ENCODE assay signal across 8 cellular contexts in genomic region chr20:37315293-37316110, GRCh38. TPM values are rescaled to one million over a fixed set of nuclear protein-coding genes. Genes with fewer than 3 reads are reported as not detected.
DNase-seq lines count a peak whose midpoint lies in the region; ATAC-seq and TF ChIP-seq lines count a peak whose summit lies in the region.

No MANE protein-coding gene starts in this region.

- ATAC-seq in GM21529 (IDR thresholded peaks at IDR 0.05; ENCODE audit: unreplicated experiment) = peak; percentile 49

- H3K4me3 Mint-ChIP-seq in CD4-positive, alpha-beta memory T cell = no peak overlapping the region

- H3K36me3 Mint-ChIP-seq in CD4-positive, alpha-beta memory T cell = peaks cover 23 to 39% of the 10 kb centered on the region in 2 donors

- intact Hi-C loops in CD4-positive, alpha-beta memory T cell (cut with micrococcal nuclease) = no loop called here
- intact Hi-C loops in sigmoid colon (cut with DNase I) = no loop called here
- intact Hi-C loops in head of caudate nucleus (cut with DNase I) = no loop called here

- WGBS in sigmoid colon, 2 donors = 66% methylated on average over 18 of the region's 18 CpGs

- TF ChIP-seq POLR2A in Peyer's patch (IDR thresholded peaks at IDR 0.05) (no peak), sigmoid colon (IDR thresholded peaks at IDR 0.05) (no peak)

- POLR2A ChIA-PET in CD4-positive, alpha-beta memory T cell (lab: Charles Lee; ENCODE audit: partially characterized antibody) = interaction anchor here (1.6 kb wide), 1 partner anchor 26 kb away, joined by 4 read pairs; the partner anchor contains the start of gene MANBAL

- no peaks in the 10 kb centered on the region for H3K9me3 ChIP-seq in CD4-positive, alpha-beta memory T cell (ENCODE audit: control insufficient read depth in 1 of 2, low read length in 2 of 2)
- H3K9me3 ChIP-seq in Peyer's patch (no peaks in the 10 kb centered on the region), sigmoid colon (no peaks in the 10 kb centered on the region)

- H3K36me3 ChIP-seq in CD4-positive, alpha-beta memory T cell (ENCODE audit: insufficient read depth, low read length) = peaks cover 1% of the 10 kb centered on the region
- H3K36me3 ChIP-seq in Peyer's patch = peaks cover 0 to 26% (median 0%) of the 10 kb centered on the region in 3 donors
- peaks cover 0 to 16% (median 0%) of the 10 kb centered on the region in 4 donors for H3K36me3 ChIP-seq in sigmoid colon

- H3K4me1 Mint-ChIP-seq in CD4-positive, alpha-beta memory T cell = peaks cover 5 to 25% (median 9%) of the 10 kb centered on the region in 4 donors

- H3K9me3 Mint-ChIP-seq in CD4-positive, alpha-beta memory T cell = no peaks in the 10 kb centered on the region

- peak overlapping the region in 6 of 7 donors; percentile 76 to 88 (median 81) for H3K27ac Mint-ChIP-seq in CD4-positive, alpha-beta memory T cell

- no peak for DNase-seq in CD4-positive, alpha-beta memory T cell
- DNase-seq in Peyer's patch = peak; percentile 50 to 74 (median 52)
- DNase-seq in germinal center (ENCODE audit: low spot score) = peak; percentile 68
- peak; percentile 95 for DNase-seq in sigmoid colon
- DNase-seq in head of caudate nucleus = no peak
- no peak for DNase-seq in DMS153 treated with DMSO at 0.1 percent for 48 hours (lab: John Stamatoyannopoulos, UW; ENCODE audit: unreplicated experiment)
- DNase-seq in nucleus accumbens (lab: John Stamatoyannopoulos, UW) = no peak

- no peak overlapping the region for H3K4me3 ChIP-seq in CD4-positive, alpha-beta memory T cell (ENCODE audit: low read length in 2 of 2)
- H3K4me3 ChIP-seq in Peyer's patch = peak overlapping the region in 1 of 4 donors; percentile 18
- H3K4me3 ChIP-seq in sigmoid colon = no peak overlapping the region

- no peaks in the 10 kb centered on the region for H3K27me3 ChIP-seq in CD4-positive, alpha-beta memory T cell (ENCODE audit: insufficient read depth, low read length)
- no peaks in the 10 kb centered on the region for H3K27me3 ChIP-seq in Peyer's patch
- H3K27me3 ChIP-seq in sigmoid colon = no peaks in the 10 kb centered on the region

- no peaks in the 10 kb centered on the region for H3K27me3 Mint-ChIP-seq in CD4-positive, alpha-beta memory T cell

- peaks cover 8% of the 10 kb centered on the region for H3K4me1 ChIP-seq in CD4-positive, alpha-beta memory T cell (ENCODE audit: insufficient read depth, low read length)
- H3K4me1 ChIP-seq in Peyer's patch (peaks cover 0 to 38% (median 14%) of the 10 kb centered on the region in 4 donors), sigmoid colon (peaks cover 6 to 86% (median 71%) of the 10 kb centered on the region in 4 donors)

- H3K27ac ChIP-seq in CD4-positive, alpha-beta memory T cell (ENCODE audit: low read depth, low read length) = no peak overlapping the region
- peak overlapping the region; percentile 68 to 85 (median 78) for H3K27ac ChIP-seq in Peyer's patch
- peak overlapping the region; percentile 77 to 92 (median 85) for H3K27ac ChIP-seq in sigmoid colon

- CTCF ChIA-PET in CD4-positive, alpha-beta memory T cell (lab: Charles Lee; ENCODE audit: partially characterized antibody) = no interaction called here

- TF ChIP-seq EP300 in sigmoid colon (IDR thresholded peaks at IDR 0.05) = peak in 1 of 4 donors; percentile 51

- TF ChIP-seq CTCF in Peyer's patch (IDR thresholded peaks at IDR 0.05) (no peak), sigmoid colon (IDR thresholded peaks at IDR 0.05) (no peak)

RNA-seq across cellular contexts. Expression of gene MANBAL, which starts 26.0 kb away (rescaled TPM):
- 10 to 100 TPM; 11.1 to 11.9 TPM for total RNA-seq in CD4-positive, alpha-beta memory T cell
- polyA plus RNA-seq in CD4-positive, alpha-beta memory T cell = 10 to 100 TPM; 18.6 to 25.3 TPM
- total RNA-seq in Peyer's patch (10 to 100 TPM; 19.8 to 31.4 (median 24.8) TPM), sigmoid colon (10 to 100 TPM; 30.4 to 68.5 (median 58.2) TPM)
- 10 to 100 TPM; 34.2 to 57.1 (median 42.0) TPM for polyA plus RNA-seq in sigmoid colon

RNA-seq across cellular contexts. Expression of gene SRC, which starts 30.4 kb away (rescaled TPM):
- 1 to 10 TPM; 4.1 to 4.5 TPM for total RNA-seq in CD4-positive, alpha-beta memory T cell
- polyA plus RNA-seq in CD4-positive, alpha-beta memory T cell = under 1 TPM; 0.32 to 0.50 TPM
- total RNA-seq in Peyer's patch (100 to 1,000 TPM in 3 of 4 donors, 10 to 100 TPM in 1; 85.8 to 187 (median 146) TPM), sigmoid colon (10 to 100 TPM; 28.1 to 52.3 (median 40.0) TPM)
- 10 to 100 TPM; 64.3 to 91.8 (median 79.1) TPM for polyA plus RNA-seq in sigmoid colon

RNA-seq across cellular contexts. Expression of gene GHRH, which starts 53.9 kb away (rescaled TPM):
- not detected for total RNA-seq in CD4-positive, alpha-beta memory T cell
- polyA plus RNA-seq in CD4-positive, alpha-beta memory T cell = not detected
- total RNA-seq in Peyer's patch (not detected), sigmoid colon (not detected)
- not detected for polyA plus RNA-seq in sigmoid colon

Comparison
In these comparisons a context has a peak if more than half of its experiments do, and no peak if none do; other contexts are left out.
1. DNase-seq: peak in Peyer's patch (3 of 3), germinal center (single experiment) and sigmoid colon (single experiment); none in CD4-positive, alpha-beta memory T cell (0 of 5), head of caudate nucleus (0 of 42), DMS153 treated with DMSO at 0.1 percent for 48 hours (single experiment) and nucleus accumbens (0 of 56).
2. RNA of gene SRC, which starts 30.4 kb away (total RNA-seq): 85.8 to 187 TPM in Peyer's patch and 28.1 to 52.3 TPM in sigmoid colon; 4.1 to 4.5 TPM in CD4-positive, alpha-beta memory T cell; every median in the first group is over 4 times any median in the second.